8 cellular contexts compared by ENCODE assay signal in genomic region chr19:16449330-16449961, GRCh38.
DNase-seq lines count a peak whose midpoint lies in the region; ATAC-seq, FAIRE-seq and TF ChIP-seq lines count a peak whose summit lies in the region.

No MANE protein-coding gene starts in this region.

- no peak for FAIRE-seq in RCC 7860 (lab: Jason Lieb, UNC)

- in situ Hi-C loops in GM13977 (cut with MboI; ENCODE audit: low pct_unique_long_range_greater_than_20kb, low sequenced_read_pairs, unreplicated experiment), result no loop called here

- peak; percentile 70 for DNase-seq in GM13977 (ENCODE audit: low spot score)
- DNase-seq in RCC 7860 (ENCODE audit: low spot score), result peak; percentile 44
- peak; percentile 49 for DNase-seq in kidney tubule cell (ENCODE audit: low spot score)
- DNase-seq in kidney glomerular epithelial cell (lab: John Stamatoyannopoulos, UW), result no peak
- no peak for DNase-seq in SKM-1 treated with dmso at 0.1 percent for 144 hours (lab: John Stamatoyannopoulos, UW; ENCODE audit: unreplicated experiment)
- no peak for DNase-seq in NCI-H510A treated with DMSO at 0.1 percent for 48 hours (lab: John Stamatoyannopoulos, UW)
- DNase-seq in AG08395 (ENCODE audit: low spot score), result no peak

- ATAC-seq in GM21723 (IDR thresholded peaks at IDR 0.05; ENCODE audit: unreplicated experiment), result peak; percentile 38

- TF ChIP-seq CTCF in GM13977 (IDR thresholded peaks at IDR 0.05; ENCODE audit: extremely low read depth, insufficient read depth, missing control alignments), result no peak

Comparison
In these comparisons a context has a peak if more than half of its experiments do, and no peak if none do; other contexts are left out.
1. DNase-seq: peak in GM13977 (single experiment), RCC 7860 (single experiment) and kidney tubule cell (single experiment); none in kidney glomerular epithelial cell (single experiment), SKM-1 treated with dmso at 0.1 percent for 144 hours (single experiment), NCI-H510A treated with DMSO at 0.1 percent for 48 hours (single experiment) and AG08395 (single experiment).